9 cellular contexts compared by ENCODE assay signal in the genomic region with DNA sequence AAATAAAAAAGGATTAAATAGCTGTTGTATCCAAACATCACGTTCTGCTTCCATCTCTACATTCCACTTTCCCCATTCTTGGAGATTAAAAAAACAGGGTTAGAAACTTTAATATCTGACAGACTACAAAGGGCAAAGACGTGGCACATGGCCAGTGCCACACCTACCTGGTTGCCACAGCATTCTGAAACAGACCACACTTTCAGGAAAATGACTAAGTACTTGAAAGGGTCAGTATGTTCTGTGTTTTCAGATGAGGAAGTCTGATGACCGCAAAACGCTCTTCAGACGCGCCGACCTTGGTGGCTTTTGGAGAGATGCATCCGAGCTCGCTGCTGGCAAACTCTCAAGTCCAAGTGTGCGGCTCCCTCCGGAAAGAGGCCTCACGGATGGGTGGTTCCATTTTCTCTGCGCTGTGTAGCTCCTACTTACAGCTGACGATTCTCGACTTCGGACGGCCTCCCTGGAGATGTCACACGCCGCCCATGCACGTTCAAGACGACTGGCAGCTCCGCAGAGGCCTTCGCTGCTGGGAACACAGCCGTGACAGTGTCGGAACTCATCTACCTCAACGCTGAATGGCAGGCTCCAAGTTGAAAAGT. TPM values are rescaled to one million over a fixed set of nuclear protein-coding genes. Genes with fewer than 3 reads are reported as not detected.
A peak's percentile ranks its signal among the peaks of the same experiment; 100 is the strongest.
DNase-seq lines count a peak whose midpoint lies in the region; ATAC-seq, FAIRE-seq and TF ChIP-seq lines count a peak whose summit lies in the region.
"Had no signal": no experiment of that assay in that cellular context is flagged by ENCODE, and none has a peak within 500 bp of the region (broad histone marks: within the 10 kb centered on the region; RNA-seq: fewer than 3 reads in every experiment).

No MANE protein-coding gene starts in this region.

- CTCF ChIA-PET in Caco-2 (lab: Charles Lee), result interaction anchor here (0.6 kb wide), 1 partner anchor 522 kb away, joined by 6 read pairs; no protein-coding TSS in a partner anchor

- H3K9me3 ChIP-seq in liver (ENCODE audit: control insufficient read depth in 4 of 4, low read length in 3 of 4), result no peaks in the 10 kb centered on the region
- no peaks in the 10 kb centered on the region for H3K9me3 ChIP-seq in Caco-2

- no TSS peak for BruUV-seq in Caco-2 (replicated peaks; lab: Mats Ljungman, UMichigan)

- H3K9me3 Mint-ChIP-seq in activated T-helper 17 cell treated with anti-CD3 and anti-CD28 coated beads, Interleukin-2, amount 50 U/mL, for 72 hours, result no peaks in the 10 kb centered on the region
- no peaks in the 10 kb centered on the region for H3K9me3 Mint-ChIP-seq in Caco-2 (ENCODE audit: unreplicated experiment)

- H3K36me3 Mint-ChIP-seq in activated T-helper 17 cell treated with anti-CD3 and anti-CD28 coated beads, Interleukin-2, amount 50 U/mL, for 72 hours (ENCODE audit: low read depth), result peaks cover 71% of the 10 kb centered on the region
- H3K36me3 Mint-ChIP-seq in Caco-2 (ENCODE audit: insufficient read depth, unreplicated experiment), result peaks cover 86% of the 10 kb centered on the region

- H3K27ac Mint-ChIP-seq in activated T-helper 17 cell treated with anti-CD3 and anti-CD28 coated beads, Interleukin-2, amount 50 U/mL, for 72 hours, result no peak overlapping the region
- no peak overlapping the region for H3K27ac Mint-ChIP-seq in Caco-2 (ENCODE audit: unreplicated experiment)

- no peaks in the 10 kb centered on the region for H3K79me2 ChIP-seq in ACC112 (ENCODE audit: control insufficient read depth, insufficient read depth, low read length, unreplicated experiment)

- H3K4me1 Mint-ChIP-seq in activated T-helper 17 cell treated with anti-CD3 and anti-CD28 coated beads, Interleukin-2, amount 50 U/mL, for 72 hours, result peaks cover 5% of the 10 kb centered on the region
- H3K4me1 Mint-ChIP-seq in Caco-2 (ENCODE audit: low read depth, unreplicated experiment), result peaks cover 9% of the 10 kb centered on the region

- H3K4me3 ChIP-seq in ACC112 (ENCODE audit: low read depth, low read length), result no peak overlapping the region
- no peak overlapping the region for H3K4me3 ChIP-seq in liver (ENCODE audit: low read depth in 1 of 3, low read length in 3 of 3)
- no peak overlapping the region for H3K4me3 ChIP-seq in Caco-2 (ENCODE audit: low read depth, low read length)

- H3K36me3 ChIP-seq in ACC112 (ENCODE audit: insufficient read depth, low read length) (peaks cover 20% of the 10 kb centered on the region), liver (ENCODE audit: control insufficient read depth in 4 of 4, insufficient read depth in 3 of 4, low read depth in 1 of 4, low read length in 3 of 4) (peaks cover 21 to 79% (median 48%) of the 10 kb centered on the region in 4 donors), Caco-2 (ENCODE audit: control insufficient read depth, insufficient read depth, low read length) (peaks cover 8% of the 10 kb centered on the region)

- POLR2A ChIA-PET in Caco-2 (lab: Charles Lee), result interaction anchor here (0.7 kb wide), 1 partner anchor 1156 kb away, joined by 3 read pairs; no protein-coding TSS in a partner anchor

- H3K9ac ChIP-seq in liver (ENCODE audit: low read depth in 1 of 2, low read length in 2 of 2), result no peak overlapping the region

- H3K27ac ChIP-seq in ACC112 (ENCODE audit: low read depth, low read length) (peak overlapping the region; percentile 36; the same call in 1 of the 2 replicates), liver (ENCODE audit: low read depth in 1 of 2, low read length in 2 of 2) (peak overlapping the region; percentile 8 to 21)

- TF ChIP-seq POLR2A in GM12891 (IDR thresholded peaks at IDR 0.05; ENCODE audit: low read depth, low read length), result no peak

- FAIRE-seq in GM12891 (lab: Jason Lieb, UNC), result no peak

- intact Hi-C loops in Caco-2 (cut with micrococcal nuclease; ENCODE audit: unreplicated experiment), result no loop called here

- DNase-seq in HK-2 (ENCODE audit: unreplicated experiment) (peak; percentile 96), Caco-2 (no peak), middle frontal gyrus (ENCODE audit: extremely low spot score, low spot score) (no peak), GM12891 (ENCODE audit: insufficient read length, low spot score) (no peak)
- no peak for DNase-seq in activated CD4-positive, alpha-beta T cell treated with anti-CD3 and anti-CD28 coated beads for 4 hours
- DNase-seq: NCI-H526 treated with DMSO at 0.1 percent for 48 hours had no signal

- TF ChIP-seq CTCF in liver (IDR thresholded peaks at IDR 0.05; ENCODE audit: low read depth, low read length, missing input control) (no peak), Caco-2 (IDR thresholded peaks at IDR 0.05; ENCODE audit: insufficient read depth in 1 of 2, low read depth in 1 of 2, low read length in 1 of 2, severe bottlenecking in 1 of 2, unreplicated experiment in 1 of 2) (no peak)

- TF ChIP-seq RAD21 in liver (IDR thresholded peaks at IDR 0.05), result no peak

- 88% methylated on average over 26 of the region's 26 CpGs for WGBS in liver

- peak; percentile 77 for ATAC-seq in activated T-helper 17 cell treated with anti-CD3 and anti-CD28 coated beads, Interleukin-2, amount 50 U/mL, for 72 hours (replicated peaks)

- no peaks in the 10 kb centered on the region for H3K27me3 Mint-ChIP-seq in activated T-helper 17 cell treated with anti-CD3 and anti-CD28 coated beads, Interleukin-2, amount 50 U/mL, for 72 hours
- no peaks in the 10 kb centered on the region for H3K27me3 Mint-ChIP-seq in Caco-2 (ENCODE audit: insufficient read depth, unreplicated experiment)

- H2AFZ ChIP-seq in ACC112 (ENCODE audit: low read length, unreplicated experiment), result no peak overlapping the region

- H3K4me1 ChIP-seq in ACC112 (ENCODE audit: control insufficient read depth, insufficient read depth, low read length, unreplicated experiment), result peaks cover 10% of the 10 kb centered on the region
- no peaks in the 10 kb centered on the region for H3K4me1 ChIP-seq in liver (ENCODE audit: control insufficient read depth in 4 of 4, insufficient read depth in 4 of 4, low read length in 3 of 4)
- H3K4me1 ChIP-seq in Caco-2, result no peaks in the 10 kb centered on the region

- no peak overlapping the region for H3K4me3 Mint-ChIP-seq in activated T-helper 17 cell treated with anti-CD3 and anti-CD28 coated beads, Interleukin-2, amount 50 U/mL, for 72 hours
- H3K4me3 Mint-ChIP-seq in Caco-2 (ENCODE audit: unreplicated experiment), result no peak overlapping the region

- H3K27me3 ChIP-seq in ACC112 (ENCODE audit: insufficient read depth, low read length) (no peaks in the 10 kb centered on the region), liver (ENCODE audit: control insufficient read depth in 4 of 4, insufficient read depth in 4 of 4, low read length in 3 of 4) (no peaks in the 10 kb centered on the region), Caco-2 (replicated peaks; ENCODE audit: control insufficient read depth, insufficient read depth, low read length) (no peaks in the 10 kb centered on the region)

TF ChIP-seq in liver, 16 proteins besides CTCF, POLR2A, EP300 and RAD21 (continues in another document):
- TF ChIP-seq TAF1 (conservative IDR thresholded peaks at IDR 0.05), result no peak
- TF ChIP-seq JUND (IDR thresholded peaks at IDR 0.05), result no peak
- no peak for TF ChIP-seq HNF4G (IDR thresholded peaks at IDR 0.05)
- TF ChIP-seq MAX (IDR thresholded peaks at IDR 0.05), result no peak
- no peak for TF ChIP-seq FOXA1 (IDR thresholded peaks at IDR 0.05)

TF ChIP-seq in GM12891, 5 proteins besides CTCF, POLR2A, EP300 and RAD21:
- no peak for TF ChIP-seq PAX5 (IDR thresholded peaks at IDR 0.05; ENCODE audit: insufficient read depth, low read length, severe bottlenecking)
- TF ChIP-seq SPI1 (IDR thresholded peaks at IDR 0.05; ENCODE audit: low read depth, low read length), result no peak
- no peak for TF ChIP-seq POLR2AphosphoS5 (IDR thresholded peaks at IDR 0.05; ENCODE audit: low read depth, low read length)
- no peak for TF ChIP-seq POU2F2 (IDR thresholded peaks at IDR 0.05; ENCODE audit: low read depth, low read length)
- TF ChIP-seq TAF1 (IDR thresholded peaks at IDR 0.05; ENCODE audit: low read depth, low read length), result no peak

RNA-seq across cellular contexts. Expression of gene MAP1LC3B, which starts 15.5 kb away (rescaled TPM):
- total RNA-seq in activated T-helper 17 cell treated with anti-CD3 and anti-CD28 coated beads, Interleukin-2, amount 50 U/mL, for 72 hours, result 10 to 100 TPM; 57.3 to 69.1 TPM
- total RNA-seq in liver (10 to 100 TPM; 10.3 to 14.1 TPM), Caco-2 (2022) (64.7 and 72.3 TPM in 2 replicates)
- 10 to 100 TPM; 17.3 to 36.3 TPM for polyA plus RNA-seq in liver
- polyA plus RNA-seq in GM12891 (2012; ENCODE audit: low read depth, missing spikeins), result 31.3 TPM

RNA-seq across cellular contexts. Expression of gene FBXO31, which starts 24.0 kb away (rescaled TPM):
- 10 to 100 TPM; 21.9 to 29.1 TPM for total RNA-seq in activated T-helper 17 cell treated with anti-CD3 and anti-CD28 coated beads, Interleukin-2, amount 50 U/mL, for 72 hours
- total RNA-seq in liver, result 10 to 100 TPM; 14.3 to 30.3 TPM
- 10 to 100 TPM; 13.2 to 21.8 TPM for polyA plus RNA-seq in liver
- total RNA-seq in Caco-2 (2022), result 50.9 and 55.6 TPM in 2 replicates
- 15.3 TPM for polyA plus RNA-seq in GM12891 (2012; ENCODE audit: low read depth, missing spikeins)
